Comparison of ENCODE assay signal across 25 cellular contexts in the genomic region with DNA sequence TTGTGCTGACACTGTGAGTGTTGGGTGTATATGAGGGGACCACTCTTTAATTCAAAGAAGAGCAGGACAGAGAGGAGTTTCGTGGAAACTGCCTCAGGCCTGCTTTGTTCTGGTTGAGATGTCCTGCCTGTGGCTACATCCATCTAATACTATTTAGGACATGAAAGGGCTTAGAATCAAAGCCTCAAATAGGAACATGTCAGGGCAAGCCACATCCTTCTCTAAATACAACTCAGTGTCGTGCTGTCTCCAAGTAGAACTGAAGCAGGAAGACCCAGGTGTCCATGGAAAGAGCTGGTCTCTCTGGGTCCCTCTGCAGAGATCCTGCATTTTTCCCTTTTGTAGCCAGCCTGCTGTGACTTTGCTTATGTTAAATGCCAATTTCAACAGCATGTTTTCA.
"Had no signal": no experiment of that assay in that cellular context is flagged by ENCODE, and none has a peak within 500 bp of the region (broad histone marks: within the 10 kb centered on the region; RNA-seq: fewer than 3 reads in every experiment).

No MANE protein-coding gene starts in this region.

- FAIRE-seq: astrocyte, frontal cortex, pancreas, TTC549 had no signal

- H3K27ac ChIP-seq: brain microvascular endothelial cell, esophagus squamous epithelium, pancreas, prostate gland, suprapubic skin, tibial artery, VCaP had no signal

- H3K36me3 ChIP-seq: brain microvascular endothelial cell, esophagus squamous epithelium, pancreas, prostate gland, suprapubic skin had no signal

- H3K27me3 ChIP-seq: brain microvascular endothelial cell, esophagus squamous epithelium, pancreas, suprapubic skin, tibial artery had no signal

- H3K4me3 ChIP-seq: esophagus squamous epithelium, pancreas, prostate gland, suprapubic skin, tibial artery had no signal

- H3K9me3 ChIP-seq: esophagus squamous epithelium, pancreas, prostate gland, suprapubic skin, tibial artery had no signal

- DNase-seq: activated CD4-positive, alpha-beta T cell treated with anti-CD3 and anti-CD28 coated beads for 48 hours; activated CD4-positive, alpha-beta T cell treated with anti-CD3 and anti-CD28 coated beads, Interleukin-2, amount 50 U/mL, for 48 hours; activated CD8-positive, alpha-beta memory T cell treated with anti-CD3 and anti-CD28 coated beads for 24 hours; activated effector memory CD4-positive, alpha-beta T cell treated with Interleukin-2 at 50 U/mL for 16 hours; activated naive CD4-positive, alpha-beta T cell treated with Interleukin-2 at 50 U/mL for 16 hours; brain microvascular endothelial cell; central memory CD4-positive, alpha-beta T cell; esophagus squamous epithelium; islet precursor cell; left colon; naive thymus-derived CD8-positive, alpha-beta T cell; nucleus accumbens; pancreas; retina; stimulated activated CD4-positive, alpha-beta T cell treated with anti-CD3 and anti-CD28 coated beads, Interleukin-15, amount 100 ng/mL, for 24 hours; stimulated activated naive CD4-positive, alpha-beta T cell; T-helper 1 cell; tibial artery had no signal

- ATAC-seq: activated CD4-positive, CD25-positive, alpha-beta regulatory T cell treated with anti-CD3 and anti-CD28 coated beads, Interleukin-2, amount 50 U/mL, for 24 hours; left colon; naive thymus-derived CD8-positive, alpha-beta T cell; pancreas had no signal

- H3K4me1 ChIP-seq: prostate gland, suprapubic skin, tibial artery had no signal
